15 cellular contexts compared by ENCODE assay signal in genomic region chr2:5482929-5483331, GRCh38.
DNase-seq lines count a peak whose midpoint lies in the region; TF ChIP-seq lines count a peak whose summit lies in the region.
"Had no signal": no experiment of that assay in that cellular context is flagged by ENCODE, and none has a peak within 500 bp of the region (broad histone marks: within the 10 kb centered on the region; RNA-seq: fewer than 3 reads in every experiment).

No MANE protein-coding gene starts in this region.

- H3K27me3 ChIP-seq in HUES64 (ENCODE audit: insufficient read depth, low read length) = no peaks in the 10 kb centered on the region
- H3K27me3 ChIP-seq in breast epithelium = no peaks in the 10 kb centered on the region

- H3K9me3 ChIP-seq in HUES64 (ENCODE audit: insufficient read depth, low read depth, low read length) (no peaks in the 10 kb centered on the region), breast epithelium (no peaks in the 10 kb centered on the region)
- H3K9me3 ChIP-seq: spleen had no signal

- TF ChIP-seq CTCF in breast epithelium (IDR thresholded peaks at IDR 0.05) = no peak

- no peak overlapping the region; the same call in 1 of the 2 replicates for H3K27ac ChIP-seq in HUES64 (ENCODE audit: low read depth, low read length)
- H3K27ac ChIP-seq in breast epithelium = no peak overlapping the region
- H3K27ac ChIP-seq: spleen had no signal

- 16% methylated on average over 6 of the region's 6 CpGs for WGBS in HUES64

- DNase-seq in NOMO-1 treated with dmso at 0.1 percent for 144 hours (lab: John Stamatoyannopoulos, UW; ENCODE audit: unreplicated experiment) (peak; percentile 65), iPS DF 19.7 (ENCODE audit: low read depth, low spot score) (peak; percentile 30), retina (peak; percentile 58), cerebellar nuclear complex (lab: John Stamatoyannopoulos, UW) (no peak), SIG-M5 treated with dmso at 0.1 percent for 504 hours (lab: John Stamatoyannopoulos, UW; ENCODE audit: unreplicated experiment) (no peak), breast epithelium (ENCODE audit: low spot score in 2 of 2) (no peak), NCI-H1048 (lab: John Stamatoyannopoulos, UW) (no peak)
- DNase-seq: activated naive CD8-positive, alpha-beta T cell treated with anti-CD3 and anti-CD28 coated beads, Interleukin-2, amount 10 ng/mL, durations not matched to agents 7 days and 5 days; CD8-positive, alpha-beta T cell; kidney glomerular epithelial cell; naive B cell; NCI-H446 treated with DMSO at 0.1 percent for 48 hours; spleen had no signal

- H3K4me1 ChIP-seq in HUES64 (ENCODE audit: insufficient read depth, low read length) (peaks cover 51% of the 10 kb centered on the region), breast epithelium (no peaks in the 10 kb centered on the region)
- H3K4me1 ChIP-seq: HAP-1, spleen had no signal

- intact Hi-C loops in breast epithelium (cut with DNase I; ENCODE audit: low total_unique reads) = loop anchor here (10.0 kb wide), 1 partner anchor 1648 kb away; no protein-coding TSS in a partner anchor

- peak overlapping the region; percentile 10; the same call in 1 of the 2 replicates for H3K4me3 ChIP-seq in HUES64 (ENCODE audit: low read length)
- no peak overlapping the region for H3K4me3 ChIP-seq in breast epithelium
- H3K4me3 ChIP-seq: HAP-1, spleen had no signal

- H3K36me3 ChIP-seq in HUES64 (ENCODE audit: insufficient read depth, low read length) (no peaks in the 10 kb centered on the region), breast epithelium (no peaks in the 10 kb centered on the region)
- H3K36me3 ChIP-seq: HAP-1, spleen had no signal

- TF ChIP-seq POLR2A in breast epithelium (IDR thresholded peaks at IDR 0.05) = no peak

- H3K9ac ChIP-seq in HUES64 (ENCODE audit: low read depth, low read length) = no peak overlapping the region

Comparison
In these comparisons a context has a peak if more than half of its experiments do, and no peak if none do; other contexts are left out.
1. DNase-seq: peak in NOMO-1 treated with dmso at 0.1 percent for 144 hours (single experiment), iPS DF 19.7 (single experiment) and retina (single experiment); none in cerebellar nuclear complex (0 of 2), SIG-M5 treated with dmso at 0.1 percent for 504 hours (single experiment), breast epithelium (0 of 2) and NCI-H1048 (single experiment).